ENCODE assay signal across 8 cellular contexts in the genomic region with DNA sequence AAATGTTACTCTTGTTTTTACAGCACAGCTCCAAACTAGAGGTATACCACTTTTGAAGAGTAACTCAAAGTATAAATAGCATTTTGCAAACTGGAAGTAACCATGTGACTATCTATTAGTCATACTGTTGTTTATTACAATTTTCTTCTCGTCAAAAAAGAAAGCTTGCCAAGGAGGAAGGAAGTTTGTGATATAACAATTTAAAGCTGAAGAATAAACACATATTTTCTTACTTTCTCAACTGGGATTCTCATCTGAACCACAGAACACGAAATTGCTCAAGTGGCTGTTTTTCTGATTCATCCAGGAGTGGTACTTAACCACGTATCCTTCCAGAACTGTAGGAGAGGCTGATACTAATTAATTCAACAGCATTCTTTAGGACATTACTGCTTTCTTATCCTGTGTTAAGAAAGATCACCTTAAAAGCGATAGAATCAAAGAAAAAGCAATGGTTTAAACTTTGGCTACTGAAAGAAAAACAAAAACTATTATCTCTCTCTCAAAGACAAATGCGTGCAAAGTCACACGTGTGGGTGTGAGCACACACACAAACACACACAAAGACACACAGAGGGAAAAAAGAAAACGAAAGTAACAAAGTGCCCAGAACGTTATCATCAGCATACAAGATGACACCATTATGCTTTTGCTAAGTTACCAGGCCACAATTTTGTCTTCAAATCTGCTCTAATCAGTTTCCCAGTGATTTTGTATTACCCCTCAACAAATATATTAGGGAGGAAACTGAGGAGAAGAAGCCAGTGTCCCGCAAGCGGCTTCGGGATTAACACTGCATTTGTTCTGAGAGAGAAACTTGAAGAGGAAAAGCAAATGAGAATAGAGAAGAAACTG. TPM values are rescaled to one million over a fixed set of nuclear protein-coding genes. Genes with fewer than 3 reads are reported as not detected.
A peak's percentile ranks its signal among the peaks of the same experiment; 100 is the strongest.
DNase-seq lines count a peak whose midpoint lies in the region; ATAC-seq, FAIRE-seq and TF ChIP-seq lines count a peak whose summit lies in the region.

A gene (minus strand): TSS at position 48 of the 855 bp plus-strand sequence.

- H3K9ac ChIP-seq in kidney (ENCODE audit: low read length in 2 of 2), result peak within 1 kb of the TSS; percentile 55 to 57

- H3K27me3 ChIP-seq in BJ (ENCODE audit: control insufficient read depth, insufficient read depth, low read length), result no peaks in the 10 kb centered on the region

- H3K27ac Mint-ChIP-seq in stimulated activated effector memory CD8-positive, alpha-beta T cell treated with anti-CD3 and anti-CD28 coated beads, Interleukin-12 subunit alpha, Interleukin-12 subunit beta, amount 100 ng/mL, for 72 hours, result peak within 1 kb of the TSS; percentile 98

- H3K36me3 ChIP-seq in BJ (ENCODE audit: control insufficient read depth, insufficient read depth, low read length) (no peaks in the 10 kb centered on the region), kidney (ENCODE audit: control insufficient read depth in 1 of 2, insufficient read depth in 2 of 2, low read length in 2 of 2) (no peaks in the 10 kb centered on the region)

- H3K9me3 ChIP-seq in kidney (ENCODE audit: control insufficient read depth in 1 of 2, low read length in 2 of 2), result no peaks in the 10 kb centered on the region

- peak within 1 kb of the TSS; percentile 81 for H3K4me3 Mint-ChIP-seq in stimulated activated effector memory CD8-positive, alpha-beta T cell treated with anti-CD3 and anti-CD28 coated beads, Interleukin-12 subunit alpha, Interleukin-12 subunit beta, amount 100 ng/mL, for 72 hours

- no peaks in the 10 kb centered on the region for H3K9me3 Mint-ChIP-seq in stimulated activated effector memory CD8-positive, alpha-beta T cell treated with anti-CD3 and anti-CD28 coated beads, Interleukin-12 subunit alpha, Interleukin-12 subunit beta, amount 100 ng/mL, for 72 hours

- POLR2A ChIA-PET in BJ (lab: Charles Lee), result no interaction called here

- H3K27ac ChIP-seq in kidney (ENCODE audit: low read depth in 2 of 2, low read length in 2 of 2), result peak within 1 kb of the TSS; percentile 40 to 84

- ATAC-seq in GM21381 (IDR thresholded peaks at IDR 0.05; ENCODE audit: unreplicated experiment), result peak; percentile 57
- peak; percentile 90 for ATAC-seq in stimulated activated effector memory CD8-positive, alpha-beta T cell treated with anti-CD3 and anti-CD28 coated beads, Interleukin-12 subunit alpha, Interleukin-12 subunit beta, amount 100 ng/mL, for 72 hours

- peak within 1 kb of the TSS; percentile 36 for H3K4me3 ChIP-seq in BJ (ENCODE audit: low read depth, low read length)
- peak within 1 kb of the TSS; percentile 46 for H3K4me3 ChIP-seq in astrocyte of the spinal cord (ENCODE audit: low read depth, low read length)
- H3K4me3 ChIP-seq in kidney (ENCODE audit: low read length in 2 of 2), result peak within 1 kb of the TSS; percentile 38 to 69

- H3K4me1 Mint-ChIP-seq in stimulated activated effector memory CD8-positive, alpha-beta T cell treated with anti-CD3 and anti-CD28 coated beads, Interleukin-12 subunit alpha, Interleukin-12 subunit beta, amount 100 ng/mL, for 72 hours, result peaks cover 15% of the 10 kb centered on the region

- peak; percentile 89 for FAIRE-seq in kidney (lab: Jason Lieb, UNC)

- CTCF ChIA-PET in BJ (lab: Yijun Ruan, JAX), result no interaction called here

- in situ Hi-C loops in astrocyte of the spinal cord (cut with HindIII; ENCODE audit: low sequenced_read_pairs), result no loop called here

- TF ChIP-seq CTCF in BJ (IDR thresholded peaks at IDR 0.05; ENCODE audit: insufficient read depth, low read depth, low read length), result no peak
- TF ChIP-seq CTCF in astrocyte of the spinal cord (IDR thresholded peaks at IDR 0.05; ENCODE audit: low read depth, low read length), result no peak
- no peak for TF ChIP-seq CTCF in kidney (IDR thresholded peaks at IDR 0.05; ENCODE audit: borderline replicate concordance, extremely low read depth, insufficient read depth)

- no peaks in the 10 kb centered on the region for H3K4me1 ChIP-seq in kidney (ENCODE audit: control insufficient read depth in 1 of 2, insufficient read depth in 1 of 2, low read depth in 1 of 2, low read length in 2 of 2)

- DNase-seq in BJ (ENCODE audit: low read depth) (peak; percentile 81), NCI-H226 (peak; percentile 61), astrocyte of the spinal cord (ENCODE audit: low read depth, low spot score) (peak; percentile 83), kidney (no peak), NCI-H446 (lab: John Stamatoyannopoulos, UW) (no peak), GM19238 (ENCODE audit: insufficient read length, low spot score) (no peak)
- no peak for DNase-seq in stimulated activated effector memory CD8-positive, alpha-beta T cell treated with anti-CD3 and anti-CD28 coated beads, Interleukin-12 subunit alpha, Interleukin-12 subunit beta, amount 100 ng/mL, for 72 hours (ENCODE audit: low spot score in 2 of 2)

- H3K36me3 Mint-ChIP-seq in stimulated activated effector memory CD8-positive, alpha-beta T cell treated with anti-CD3 and anti-CD28 coated beads, Interleukin-12 subunit alpha, Interleukin-12 subunit beta, amount 100 ng/mL, for 72 hours, result peaks cover 53% of the 10 kb centered on the region

- intact Hi-C loops in kidney (cut with DNase I), result no loop called here

RNA-seq across cellular contexts. Expression of the gene that starts here (rescaled TPM):
- 0.04 and 0.27 TPM in 2 replicates for polyA plus RNA-seq in BJ (2011; rRNA removed)
- polyA minus RNA-seq in BJ (2011; rRNA and poly(A)+ RNA removed), result not detected in 2 replicates
- total RNA-seq in kidney, result 11.8 TPM
- 7.0 TPM for polyA plus RNA-seq in kidney (ENCODE audit: insufficient read depth, low read depth, low replicate concordance)

Comparison
In these comparisons a context has a peak if more than half of its experiments do, and no peak if none do; other contexts are left out.
1. Peak in DNase-seq and H3K4me3 ChIP-seq in BJ; RNA of the gene not detected or under 1 TPM.
2. DNase-seq: peak in NCI-H226 (single experiment) and astrocyte of the spinal cord (single experiment); none in kidney (single experiment), stimulated activated effector memory CD8-positive, alpha-beta T cell treated with anti-CD3 and anti-CD28 coated beads, Interleukin-12 subunit alpha, Interleukin-12 subunit beta, amount 100 ng/mL, for 72 hours (0 of 2), NCI-H446 (0 of 2) and GM19238 (single experiment).
3. Peak in every context shown above with its lines, with median percentiles within 50 percentile points of each other: H3K4me3 ChIP-seq.